1 cellular context compared by ENCODE assay signal in the genomic region with DNA sequence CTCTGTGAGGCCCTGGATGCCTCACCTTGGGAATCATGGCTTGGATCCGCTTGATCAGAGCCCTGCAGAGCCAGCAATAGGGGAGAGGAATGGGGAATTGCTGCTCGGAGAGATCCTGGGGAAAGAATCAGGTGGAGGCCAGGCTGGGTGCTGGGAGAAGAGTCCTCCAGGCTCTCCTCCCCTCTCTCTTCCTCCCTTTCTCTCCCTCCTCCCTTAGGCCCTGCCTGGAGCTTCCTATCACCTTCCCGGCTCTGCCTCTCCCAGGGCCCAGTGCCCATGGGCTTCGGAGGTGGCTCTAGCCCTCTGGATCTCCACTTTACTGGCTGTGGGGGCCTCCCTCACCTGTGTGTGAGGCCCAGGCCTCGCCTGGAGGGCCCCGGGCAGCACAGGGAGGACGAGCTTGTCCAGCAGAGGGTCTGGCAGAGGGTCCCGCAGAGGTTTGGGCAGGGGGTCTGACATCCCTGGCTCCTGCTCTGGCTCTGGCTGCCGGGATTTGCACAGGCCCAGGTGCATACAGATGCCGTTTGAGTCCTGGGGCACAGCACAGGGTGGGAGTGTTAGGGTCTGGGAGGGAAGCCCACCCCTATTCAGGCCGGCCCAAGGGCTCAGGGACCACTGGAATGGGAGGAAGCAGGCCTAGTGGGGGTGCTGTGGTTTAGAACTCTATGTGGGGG.
TF ChIP-seq lines count a peak whose summit lies in the region.

No MANE protein-coding gene starts in this region.

TF ChIP-seq in GM23338, 12 proteins besides CTCF, POLR2A, EP300 and RAD21 (continued from another document):
- TF ChIP-seq, protein P1, sequence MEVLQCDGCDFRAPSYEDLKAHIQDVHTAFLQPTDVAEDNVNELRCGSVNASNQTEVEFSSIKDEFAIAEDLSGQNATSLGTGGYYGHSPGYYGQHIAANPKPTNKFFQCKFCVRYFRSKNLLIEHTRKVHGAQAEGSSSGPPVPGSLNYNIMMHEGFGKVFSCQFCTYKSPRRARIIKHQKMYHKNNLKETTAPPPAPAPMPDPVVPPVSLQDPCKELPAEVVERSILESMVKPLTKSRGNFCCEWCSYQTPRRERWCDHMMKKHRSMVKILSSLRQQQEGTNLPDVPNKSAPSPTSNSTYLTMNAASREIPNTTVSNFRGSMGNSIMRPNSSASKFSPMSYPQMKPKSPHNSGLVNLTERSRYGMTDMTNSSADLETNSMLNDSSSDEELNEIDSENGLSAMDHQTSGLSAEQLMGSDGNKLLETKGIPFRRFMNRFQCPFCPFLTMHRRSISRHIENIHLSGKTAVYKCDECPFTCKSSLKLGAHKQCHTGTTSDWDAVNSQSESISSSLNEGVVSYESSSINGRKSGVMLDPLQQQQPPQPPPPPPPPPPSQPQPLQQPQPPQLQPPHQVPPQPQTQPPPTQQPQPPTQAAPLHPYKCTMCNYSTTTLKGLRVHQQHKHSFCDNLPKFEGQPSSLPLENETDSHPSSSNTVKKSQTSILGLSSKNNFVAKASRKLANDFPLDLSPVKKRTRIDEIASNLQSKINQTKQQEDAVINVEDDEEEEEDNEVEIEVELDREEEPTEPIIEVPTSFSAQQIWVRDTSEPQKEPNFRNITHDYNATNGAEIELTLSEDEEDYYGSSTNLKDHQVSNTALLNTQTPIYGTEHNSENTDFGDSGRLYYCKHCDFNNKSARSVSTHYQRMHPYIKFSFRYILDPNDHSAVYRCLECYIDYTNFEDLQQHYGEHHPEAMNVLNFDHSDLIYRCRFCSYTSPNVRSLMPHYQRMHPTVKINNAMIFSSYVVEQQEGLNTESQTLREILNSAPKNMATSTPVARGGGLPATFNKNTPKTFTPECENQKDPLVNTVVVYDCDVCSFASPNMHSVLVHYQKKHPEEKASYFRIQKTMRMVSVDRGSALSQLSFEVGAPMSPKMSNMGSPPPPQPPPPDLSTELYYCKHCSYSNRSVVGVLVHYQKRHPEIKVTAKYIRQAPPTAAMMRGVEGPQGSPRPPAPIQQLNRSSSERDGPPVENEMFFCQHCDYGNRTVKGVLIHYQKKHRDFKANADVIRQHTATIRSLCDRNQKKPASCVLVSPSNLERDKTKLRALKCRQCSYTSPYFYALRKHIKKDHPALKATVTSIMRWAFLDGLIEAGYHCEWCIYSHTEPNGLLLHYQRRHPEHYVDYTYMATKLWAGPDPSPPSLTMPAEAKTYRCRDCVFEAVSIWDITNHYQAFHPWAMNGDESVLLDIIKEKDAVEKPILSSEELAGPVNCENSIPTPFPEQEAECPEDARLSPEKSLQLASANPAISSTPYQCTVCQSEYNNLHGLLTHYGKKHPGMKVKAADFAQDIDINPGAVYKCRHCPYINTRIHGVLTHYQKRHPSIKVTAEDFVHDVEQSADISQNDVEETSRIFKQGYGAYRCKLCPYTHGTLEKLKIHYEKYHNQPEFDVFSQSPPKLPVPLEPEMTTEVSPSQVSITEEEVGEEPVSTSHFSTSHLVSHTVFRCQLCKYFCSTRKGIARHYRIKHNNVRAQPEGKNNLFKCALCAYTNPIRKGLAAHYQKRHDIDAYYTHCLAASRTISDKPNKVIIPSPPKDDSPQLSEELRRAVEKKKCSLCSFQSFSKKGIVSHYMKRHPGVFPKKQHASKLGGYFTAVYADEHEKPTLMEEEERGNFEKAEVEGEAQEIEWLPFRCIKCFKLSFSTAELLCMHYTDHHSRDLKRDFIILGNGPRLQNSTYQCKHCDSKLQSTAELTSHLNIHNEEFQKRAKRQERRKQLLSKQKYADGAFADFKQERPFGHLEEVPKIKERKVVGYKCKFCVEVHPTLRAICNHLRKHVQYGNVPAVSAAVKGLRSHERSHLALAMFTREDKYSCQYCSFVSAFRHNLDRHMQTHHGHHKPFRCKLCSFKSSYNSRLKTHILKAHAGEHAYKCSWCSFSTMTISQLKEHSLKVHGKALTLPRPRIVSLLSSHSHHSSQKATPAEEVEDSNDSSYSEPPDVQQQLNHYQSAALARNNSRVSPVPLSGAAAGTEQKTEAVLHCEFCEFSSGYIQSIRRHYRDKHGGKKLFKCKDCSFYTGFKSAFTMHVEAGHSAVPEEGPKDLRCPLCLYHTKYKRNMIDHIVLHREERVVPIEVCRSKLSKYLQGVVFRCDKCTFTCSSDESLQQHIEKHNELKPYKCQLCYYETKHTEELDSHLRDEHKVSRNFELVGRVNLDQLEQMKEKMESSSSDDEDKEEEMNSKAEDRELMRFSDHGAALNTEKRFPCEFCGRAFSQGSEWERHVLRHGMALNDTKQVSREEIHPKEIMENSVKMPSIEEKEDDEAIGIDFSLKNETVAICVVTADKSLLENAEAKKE (CRISPR knock-in tag; IDR thresholded peaks at IDR 0.05) = no peak
TF ChIP-seq in GM23338: peak in this region for 0.
